Comparison of ENCODE assay signal across 1 cellular context in genomic region chr19:8109890-8110662, GRCh38.
TF ChIP-seq lines count a peak whose summit lies in the region.

No MANE protein-coding gene starts in this region.

TF ChIP-seq in HepG2, 621 proteins besides CTCF, POLR2A, EP300 and RAD21 (continued from another document):
- TF ChIP-seq ZBTB40 (IDR thresholded peaks at IDR 0.05) (peak; percentile 92), ZBTB40 (CRISPR knock-in tag; IDR thresholded peaks at IDR 0.05) (peak; percentile 99)
TF ChIP-seq in HepG2: peak in this region for 4.
